31 cellular contexts compared by ENCODE assay signal in genomic region chr3:35392187-35392586, GRCh38.
"Had no signal": no experiment of that assay in that cellular context is flagged by ENCODE, and none has a peak within 500 bp of the region (broad histone marks: within the 10 kb centered on the region; RNA-seq: fewer than 3 reads in every experiment).

No MANE protein-coding gene starts in this region.

- H3K4me1 Mint-ChIP-seq: natural killer cell; stimulated activated memory B cell treated with anti-CD40 and anti-IgM and Interleukin-4, amounts not matched to agents 10 μg/mL and 1 μg/mL and 100 μg/mL, for 72 hours; stimulated activated naive CD8-positive, alpha-beta T cell treated with anti-CD3 and anti-CD28 coated beads, Interleukin-15, amount 100 ng/mL, for 72 hours had no signal

- H3K9me3 ChIP-seq: ovary, right lobe of liver, testis, tibial artery, transverse colon, upper lobe of right lung, uterus had no signal

- H3K36me3 Mint-ChIP-seq: natural killer cell; neural progenitor cell; stimulated activated memory B cell treated with anti-CD40 and anti-IgM and Interleukin-4, amounts not matched to agents 10 μg/mL and 1 μg/mL and 100 μg/mL, for 72 hours; type B pancreatic cell had no signal

- H3K4me3 ChIP-seq: neural progenitor cell, ovary, psoas muscle, right lobe of liver, skin epidermis, smooth muscle cell, spleen, suprapubic skin, testis, tibial artery, transverse colon, upper lobe of right lung, uterus had no signal

- H3K9ac ChIP-seq: neural progenitor cell, parathyroid adenoma had no signal

- H3K27me3 ChIP-seq: neural progenitor cell, ovary, right lobe of liver, spleen, suprapubic skin, testis, tibial artery, transverse colon, upper lobe of right lung, uterus had no signal

- H3K4me2 ChIP-seq: neural progenitor cell, smooth muscle cell had no signal

- H3K27ac Mint-ChIP-seq: natural killer cell; nephron; neural progenitor cell; progenitor cell of endocrine pancreas; stimulated activated memory B cell treated with anti-CD40 and anti-IgM and Interleukin-4, amounts not matched to agents 10 μg/mL and 1 μg/mL and 100 μg/mL, for 72 hours; stimulated activated naive CD8-positive, alpha-beta T cell treated with anti-CD3 and anti-CD28 coated beads, Interleukin-15, amount 100 ng/mL, for 72 hours; type B pancreatic cell had no signal

- H3K27me3 Mint-ChIP-seq: progenitor cell of endocrine pancreas; stimulated activated memory B cell treated with anti-CD40 and anti-IgM and Interleukin-4, amounts not matched to agents 10 μg/mL and 1 μg/mL and 100 μg/mL, for 72 hours; stimulated activated naive CD8-positive, alpha-beta T cell treated with anti-CD3 and anti-CD28 coated beads, Interleukin-15, amount 100 ng/mL, for 72 hours; type B pancreatic cell had no signal

- H3K9me3 Mint-ChIP-seq: type B pancreatic cell had no signal

- H3K27ac ChIP-seq: neural progenitor cell, ovary, parathyroid adenoma, psoas muscle, right lobe of liver, skin epidermis, spleen, suprapubic skin, testis, tibial artery, transverse colon, upper lobe of right lung, uterus had no signal

- H3K36me3 ChIP-seq: neural progenitor cell, ovary, right lobe of liver, spleen, suprapubic skin, tibial artery, transverse colon, upper lobe of right lung, uterus had no signal

- H3K4me3 Mint-ChIP-seq: natural killer cell; nephron; neural progenitor cell; stimulated activated memory B cell treated with anti-CD40 and anti-IgM and Interleukin-4, amounts not matched to agents 10 μg/mL and 1 μg/mL and 100 μg/mL, for 72 hours; stimulated activated naive CD8-positive, alpha-beta T cell treated with anti-CD3 and anti-CD28 coated beads, Interleukin-15, amount 100 ng/mL, for 72 hours; type B pancreatic cell had no signal

- DNase-seq: natural killer cell; occipital lobe; ovary; posterior cingulate gyrus; psoas muscle; right cardiac atrium; right lobe of liver; spleen; stimulated activated CD4-positive, alpha-beta T cell treated with anti-CD3 and anti-CD28 coated beads, Interleukin-12 subunit alpha, Interleukin-12 subunit beta, amount 100 ng/mL, for 4 hours; stimulated activated CD4-positive, alpha-beta T cell treated with anti-CD3 and anti-CD28 coated beads, Interleukin-1b, Interleukin-23, amount 100 ng/mL, for 48 hours; stimulated activated CD4-positive, alpha-beta T cell treated with anti-CD3 and anti-CD28 coated beads, Interleukin-4, amount 100 ng/mL, for 1 hour; stimulated activated CD4-positive, alpha-beta T cell treated with anti-CD3 and anti-CD28 coated beads, Interleukin-4, amount 100 ng/mL, for 4 hours; stimulated activated CD8-positive, alpha-beta memory T cell treated with anti-CD3 and anti-CD28 coated beads, Interleukin-4, amount 100 ng/mL, for 48 hours; stimulated activated naive CD4-positive, alpha-beta T cell; stimulated activated naive CD8-positive, alpha-beta T cell treated with anti-CD3 and anti-CD28 coated beads, Interleukin-15, amount 100 ng/mL, for 72 hours; stimulated activated naive CD8-positive, alpha-beta T cell treated with anti-CD3 and anti-CD28 coated beads, Interleukin-15, Interleukin-2, amounts not matched to agents 100 U/mL and 50 U/mL, for 24 hours; substantia nigra; testis; tibial artery; transverse colon; upper lobe of right lung; uterus had no signal

- ATAC-seq: natural killer cell; psoas muscle; right cardiac atrium; right lobe of liver; stimulated activated memory B cell treated with anti-CD40 and anti-IgM and Interleukin-4, amounts not matched to agents 10 μg/mL and 1 μg/mL and 100 μg/mL, for 72 hours; stimulated activated naive CD8-positive, alpha-beta T cell treated with anti-CD3 and anti-CD28 coated beads, Interleukin-15, amount 100 ng/mL, for 72 hours; stimulated activated naive CD8-positive, alpha-beta T cell treated with anti-CD3 and anti-CD28 coated beads, Interleukin-15, Interleukin-2, amounts not matched to agents 100 U/mL and 50 U/mL, for 24 hours; upper lobe of right lung had no signal

- H3K4me1 ChIP-seq: neural progenitor cell, parathyroid adenoma, psoas muscle, right lobe of liver, spleen, suprapubic skin, testis, tibial artery, transverse colon, upper lobe of right lung, uterus had no signal
